In the genomic region with DNA sequence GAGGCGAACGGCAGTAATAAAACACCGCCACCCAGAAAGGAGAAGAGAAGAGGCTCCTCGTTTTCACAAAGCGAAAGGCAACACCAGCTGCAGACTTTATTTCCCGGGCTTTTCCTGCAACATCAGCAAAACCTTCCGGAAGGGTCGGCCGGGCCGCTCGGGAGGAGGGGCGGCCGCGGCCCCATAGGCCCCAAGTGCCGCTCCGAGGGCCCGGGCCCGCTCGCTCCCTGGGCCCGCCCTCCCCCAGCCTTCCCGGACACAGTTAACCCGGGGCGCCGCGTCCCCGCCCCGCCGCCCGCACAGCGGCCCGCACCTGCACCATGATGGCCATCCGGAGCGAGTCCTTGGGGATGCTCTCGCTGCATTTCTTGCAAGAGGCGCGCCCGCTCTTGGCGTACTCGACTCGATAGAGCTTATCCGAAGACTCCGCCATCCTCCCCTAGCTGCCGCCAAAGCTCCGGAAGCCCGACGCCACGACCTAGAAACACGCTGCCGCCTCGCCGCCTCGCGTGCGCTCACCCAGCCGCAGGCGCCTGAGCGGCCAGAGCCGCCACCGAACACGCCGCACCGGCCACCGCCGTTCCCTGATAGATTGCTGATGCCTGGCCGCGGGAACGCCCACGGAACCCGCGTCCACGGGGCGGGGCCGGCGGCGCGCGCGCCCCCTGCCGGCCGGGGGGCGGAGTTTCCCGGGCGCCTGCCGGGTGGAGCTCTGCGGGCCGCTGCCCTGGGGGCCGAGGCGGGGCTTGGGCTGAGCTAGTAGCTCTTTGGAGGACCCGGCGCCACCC, we compare ENCODE assay signal across 1 cellular context.
TF ChIP-seq lines count a peak whose summit lies in the region.

A gene (minus strand): TSS at position 597 of the 788 bp plus-strand sequence. CDS start 164 bp downstream, at position 433.

TF ChIP-seq in HepG2, 621 proteins besides CTCF, POLR2A, EP300 and RAD21 (continued from another document and continues in another):
- TF ChIP-seq IKZF4 (CRISPR knock-in tag; IDR thresholded peaks at IDR 0.05; ENCODE audit: borderline replicate concordance, low read depth, not compliant biosample characterization) (peak; percentile 55), ISL2 (CRISPR knock-in tag; IDR thresholded peaks at IDR 0.05) (peak; percentile 46; the same call in 1 of the 2 replicates), PHF8 (CRISPR knock-in tag; IDR thresholded peaks at IDR 0.05) (peak; percentile 88), RXRB (CRISPR knock-in tag; IDR thresholded peaks at IDR 0.05; ENCODE audit: borderline replicate concordance) (peak; percentile 21; the same call in 1 of the 2 replicates), REPIN1 (CRISPR knock-in tag; IDR thresholded peaks at IDR 0.05; ENCODE audit: borderline replicate concordance, low read depth) (0 out of 2 replicates have a peak, but pooled peaks have one; percentile 44), PAX8 (CRISPR knock-in tag; IDR thresholded peaks at IDR 0.05; ENCODE audit: borderline replicate concordance) (0 out of 2 replicates have a peak, but pooled peaks have one; percentile 36), SRF (IDR thresholded peaks at IDR 0.05; ENCODE audit: low read depth, low read length) (peak; percentile 76; the same call in 1 of the 2 replicates), ZNF792 (CRISPR knock-in tag; IDR thresholded peaks at IDR 0.05) (no peak), ATF7-NPFF (CRISPR knock-in tag; IDR thresholded peaks at IDR 0.05; ENCODE audit: low read depth) (peak; percentile 76; the same call in 1 of the 2 replicates), DMAP1 (CRISPR knock-in tag; IDR thresholded peaks at IDR 0.05) (peak; percentile 70), RELA (CRISPR knock-in tag; IDR thresholded peaks at IDR 0.05) (no peak), SATB2 (CRISPR knock-in tag; IDR thresholded peaks at IDR 0.05) (0 out of 2 replicates have a peak, but pooled peaks have one; percentile 40), NPAS2 (CRISPR knock-in tag; IDR thresholded peaks at IDR 0.05; ENCODE audit: borderline replicate concordance) (no peak), ZNF552 (CRISPR knock-in tag; IDR thresholded peaks at IDR 0.05; ENCODE audit: borderline replicate concordance) (peak; percentile 33; the same call in 1 of the 2 replicates), ZNF709 (CRISPR knock-in tag; IDR thresholded peaks at IDR 0.05) (peak; percentile 53; the same call in 1 of the 2 replicates), ATF7 (IDR thresholded peaks at IDR 0.05) (no peak), ATF7 (CRISPR knock-in tag; IDR thresholded peaks at IDR 0.05) (no peak), ZFX (CRISPR knock-in tag; IDR thresholded peaks at IDR 0.05; ENCODE audit: low read depth) (peak; percentile 87), DR1 (CRISPR knock-in tag; IDR thresholded peaks at IDR 0.05) (peak; percentile 40; the same call in 1 of the 2 replicates), KDM1A (CRISPR knock-in tag; IDR thresholded peaks at IDR 0.05) (0 out of 2 replicates have a peak, but pooled peaks have one; percentile 34), GTF3A (CRISPR knock-in tag; conservative IDR thresholded peaks at IDR 0.05) (no peak), MEIS2 (CRISPR knock-in tag; IDR thresholded peaks at IDR 0.05) (peak; percentile 74), AGO2 (optimal IDR thresholded peaks at IDR 0.05; ENCODE audit: low read depth, low read length) (peak; percentile 52), ASH2L (IDR thresholded peaks at IDR 0.05; ENCODE audit: insufficient read length, low read depth, low read length) (peak; percentile 83), ZNF761 (CRISPR knock-in tag; conservative IDR thresholded peaks at IDR 0.05) (0 out of 2 replicates have a peak, but pooled peaks have one; percentile 48), SMAD9 (CRISPR knock-in tag; IDR thresholded peaks at IDR 0.05) (no peak), KMT2B (CRISPR knock-in tag; IDR thresholded peaks at IDR 0.05) (peak; percentile 78; the same call in 1 of the 2 replicates), KLF16 (CRISPR knock-in tag; IDR thresholded peaks at IDR 0.05) (peak in 1 of 2 experiments; percentile 76; a peak in 1 of 4 replicates), MYC (CRISPR knock-in tag; IDR thresholded peaks at IDR 0.05; ENCODE audit: borderline replicate concordance) (peak; percentile 92), GATAD1 (CRISPR knock-in tag; IDR thresholded peaks at IDR 0.05) (peak; percentile 47; the same call in 1 of the 2 replicates), TAF15 (IDR thresholded peaks at IDR 0.05; ENCODE audit: low read depth, low read length, poor library complexity, severe bottlenecking) (peak; percentile 49), HNRNPLL (IDR thresholded peaks at IDR 0.05; ENCODE audit: low read depth, low read length, poor library complexity, severe bottlenecking) (peak; percentile 93), ERF (CRISPR knock-in tag; IDR thresholded peaks at IDR 0.05) (peak; percentile 76), SP5 (CRISPR knock-in tag; IDR thresholded peaks at IDR 0.05; ENCODE audit: borderline replicate concordance, low read depth) (peak; percentile 56; the same call in 1 of the 2 replicates), HDAC1 (CRISPR knock-in tag; IDR thresholded peaks at IDR 0.05) (peak; percentile 74), GABPA (IDR thresholded peaks at IDR 0.05; ENCODE audit: low read depth, low read length) (0 out of 2 replicates have a peak, but pooled peaks have one; percentile 23), GABPA (CRISPR knock-in tag; IDR thresholded peaks at IDR 0.05; ENCODE audit: low read depth) (no peak), ZNF605 (CRISPR knock-in tag; IDR thresholded peaks at IDR 0.05) (0 out of 2 replicates have a peak, but pooled peaks have one; percentile 64), ZNF496 (CRISPR knock-in tag; IDR thresholded peaks at IDR 0.05; ENCODE audit: insufficient replicate concordance) (no peak), ZNF724P (CRISPR knock-in tag; IDR thresholded peaks at IDR 0.05; ENCODE audit: borderline replicate concordance) (0 out of 2 replicates have a peak, but pooled peaks have one; percentile 62)
- TF ChIP-seq, protein P1, sequence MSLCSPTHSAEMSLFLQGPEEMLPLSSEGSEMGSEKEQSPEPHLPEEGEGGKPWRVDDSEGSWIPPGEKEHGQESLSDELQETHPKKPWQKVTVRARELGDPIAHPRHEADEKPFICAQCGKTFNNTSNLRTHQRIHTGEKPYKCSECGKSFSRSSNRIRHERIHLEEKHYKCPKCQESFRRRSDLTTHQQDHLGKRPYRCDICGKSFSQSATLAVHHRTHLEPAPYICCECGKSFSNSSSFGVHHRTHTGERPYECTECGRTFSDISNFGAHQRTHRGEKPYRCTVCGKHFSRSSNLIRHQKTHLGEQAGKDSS (CRISPR knock-in tag; IDR thresholded peaks at IDR 0.05; ENCODE audit: borderline replicate concordance, low read depth) = peak; percentile 81; the same call in 1 of the 2 replicates
- TF ChIP-seq, protein P2, sequence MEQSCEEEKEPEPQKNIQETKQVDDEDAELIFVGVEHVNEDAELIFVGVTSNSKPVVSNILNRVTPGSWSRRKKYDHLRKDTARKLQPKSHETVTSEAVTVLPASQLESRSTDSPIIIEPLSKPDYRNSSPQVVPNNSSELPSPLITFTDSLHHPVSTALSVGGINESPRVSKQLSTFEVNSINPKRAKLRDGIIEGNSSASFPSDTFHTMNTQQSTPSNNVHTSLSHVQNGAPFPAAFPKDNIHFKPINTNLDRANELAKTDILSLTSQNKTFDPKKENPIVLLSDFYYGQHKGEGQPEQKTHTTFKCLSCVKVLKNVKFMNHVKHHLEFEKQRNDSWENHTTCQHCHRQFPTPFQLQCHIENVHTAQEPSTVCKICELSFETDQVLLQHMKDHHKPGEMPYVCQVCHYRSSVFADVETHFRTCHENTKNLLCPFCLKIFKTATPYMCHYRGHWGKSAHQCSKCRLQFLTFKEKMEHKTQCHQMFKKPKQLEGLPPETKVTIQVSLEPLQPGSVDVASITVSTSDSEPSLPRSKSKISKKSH (CRISPR knock-in tag; IDR thresholded peaks at IDR 0.05; ENCODE audit: borderline replicate concordance) = peak; percentile 36; the same call in 1 of the 2 replicates
- TF ChIP-seq, protein P3, sequence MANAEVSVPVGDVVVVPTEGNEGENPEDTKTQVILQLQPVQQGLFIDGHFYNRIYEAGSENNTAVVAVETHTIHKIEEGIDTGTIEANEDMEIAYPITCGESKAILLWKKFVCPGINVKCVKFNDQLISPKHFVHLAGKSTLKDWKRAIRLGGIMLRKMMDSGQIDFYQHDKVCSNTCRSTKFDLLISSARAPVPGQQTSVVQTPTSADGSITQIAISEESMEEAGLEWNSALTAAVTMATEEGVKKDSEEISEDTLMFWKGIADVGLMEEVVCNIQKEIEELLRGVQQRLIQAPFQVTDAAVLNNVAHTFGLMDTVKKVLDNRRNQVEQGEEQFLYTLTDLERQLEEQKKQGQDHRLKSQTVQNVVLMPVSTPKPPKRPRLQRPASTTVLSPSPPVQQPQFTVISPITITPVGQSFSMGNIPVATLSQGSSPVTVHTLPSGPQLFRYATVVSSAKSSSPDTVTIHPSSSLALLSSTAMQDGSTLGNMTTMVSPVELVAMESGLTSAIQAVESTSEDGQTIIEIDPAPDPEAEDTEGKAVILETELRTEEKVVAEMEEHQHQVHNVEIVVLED (CRISPR knock-in tag; IDR thresholded peaks at IDR 0.05; ENCODE audit: borderline replicate concordance) = peak; percentile 68
- TF ChIP-seq, protein P4, sequence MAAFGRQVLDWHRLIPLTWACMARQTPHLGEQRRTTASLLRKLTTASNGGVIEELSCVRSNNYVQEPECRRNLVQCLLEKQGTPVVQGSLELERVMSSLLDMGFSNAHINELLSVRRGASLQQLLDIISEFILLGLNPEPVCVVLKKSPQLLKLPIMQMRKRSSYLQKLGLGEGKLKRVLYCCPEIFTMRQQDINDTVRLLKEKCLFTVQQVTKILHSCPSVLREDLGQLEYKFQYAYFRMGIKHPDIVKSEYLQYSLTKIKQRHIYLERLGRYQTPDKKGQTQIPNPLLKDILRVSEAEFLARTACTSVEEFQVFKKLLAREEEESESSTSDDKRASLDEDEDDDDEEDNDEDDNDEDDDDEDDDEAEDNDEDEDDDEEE (CRISPR knock-in tag; IDR thresholded peaks at IDR 0.05) = 0 out of 2 replicates have a peak, but pooled peaks have one; percentile 34
- TF ChIP-seq, protein P5, sequence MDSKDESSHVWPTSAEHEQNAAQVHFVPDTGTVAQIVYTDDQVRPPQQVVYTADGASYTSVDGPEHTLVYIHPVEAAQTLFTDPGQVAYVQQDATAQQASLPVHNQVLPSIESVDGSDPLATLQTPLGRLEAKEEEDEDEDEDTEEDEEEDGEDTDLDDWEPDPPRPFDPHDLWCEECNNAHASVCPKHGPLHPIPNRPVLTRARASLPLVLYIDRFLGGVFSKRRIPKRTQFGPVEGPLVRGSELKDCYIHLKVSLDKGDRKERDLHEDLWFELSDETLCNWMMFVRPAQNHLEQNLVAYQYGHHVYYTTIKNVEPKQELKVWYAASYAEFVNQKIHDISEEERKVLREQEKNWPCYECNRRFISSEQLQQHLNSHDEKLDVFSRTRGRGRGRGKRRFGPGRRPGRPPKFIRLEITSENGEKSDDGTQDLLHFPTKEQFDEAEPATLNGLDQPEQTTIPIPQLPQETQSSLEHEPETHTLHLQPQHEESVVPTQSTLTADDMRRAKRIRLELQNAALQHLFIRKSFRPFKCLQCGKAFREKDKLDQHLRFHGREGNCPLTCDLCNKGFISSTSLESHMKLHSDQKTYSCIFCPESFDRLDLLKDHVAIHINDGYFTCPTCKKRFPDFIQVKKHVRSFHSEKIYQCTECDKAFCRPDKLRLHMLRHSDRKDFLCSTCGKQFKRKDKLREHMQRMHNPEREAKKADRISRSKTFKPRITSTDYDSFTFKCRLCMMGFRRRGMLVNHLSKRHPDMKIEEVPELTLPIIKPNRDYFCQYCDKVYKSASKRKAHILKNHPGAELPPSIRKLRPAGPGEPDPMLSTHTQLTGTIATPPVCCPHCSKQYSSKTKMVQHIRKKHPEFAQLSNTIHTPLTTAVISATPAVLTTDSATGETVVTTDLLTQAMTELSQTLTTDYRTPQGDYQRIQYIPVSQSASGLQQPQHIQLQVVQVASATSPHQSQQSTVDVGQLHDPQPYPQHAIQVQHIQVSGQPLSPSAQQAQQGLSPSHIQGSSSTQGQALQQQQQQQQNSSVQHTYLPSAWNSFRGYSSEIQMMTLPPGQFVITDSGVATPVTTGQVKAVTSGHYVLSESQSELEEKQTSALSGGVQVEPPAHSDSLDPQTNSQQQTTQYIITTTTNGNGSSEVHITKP (CRISPR knock-in tag; IDR thresholded peaks at IDR 0.05; ENCODE audit: low read depth) = no peak
- TF ChIP-seq, protein P6, sequence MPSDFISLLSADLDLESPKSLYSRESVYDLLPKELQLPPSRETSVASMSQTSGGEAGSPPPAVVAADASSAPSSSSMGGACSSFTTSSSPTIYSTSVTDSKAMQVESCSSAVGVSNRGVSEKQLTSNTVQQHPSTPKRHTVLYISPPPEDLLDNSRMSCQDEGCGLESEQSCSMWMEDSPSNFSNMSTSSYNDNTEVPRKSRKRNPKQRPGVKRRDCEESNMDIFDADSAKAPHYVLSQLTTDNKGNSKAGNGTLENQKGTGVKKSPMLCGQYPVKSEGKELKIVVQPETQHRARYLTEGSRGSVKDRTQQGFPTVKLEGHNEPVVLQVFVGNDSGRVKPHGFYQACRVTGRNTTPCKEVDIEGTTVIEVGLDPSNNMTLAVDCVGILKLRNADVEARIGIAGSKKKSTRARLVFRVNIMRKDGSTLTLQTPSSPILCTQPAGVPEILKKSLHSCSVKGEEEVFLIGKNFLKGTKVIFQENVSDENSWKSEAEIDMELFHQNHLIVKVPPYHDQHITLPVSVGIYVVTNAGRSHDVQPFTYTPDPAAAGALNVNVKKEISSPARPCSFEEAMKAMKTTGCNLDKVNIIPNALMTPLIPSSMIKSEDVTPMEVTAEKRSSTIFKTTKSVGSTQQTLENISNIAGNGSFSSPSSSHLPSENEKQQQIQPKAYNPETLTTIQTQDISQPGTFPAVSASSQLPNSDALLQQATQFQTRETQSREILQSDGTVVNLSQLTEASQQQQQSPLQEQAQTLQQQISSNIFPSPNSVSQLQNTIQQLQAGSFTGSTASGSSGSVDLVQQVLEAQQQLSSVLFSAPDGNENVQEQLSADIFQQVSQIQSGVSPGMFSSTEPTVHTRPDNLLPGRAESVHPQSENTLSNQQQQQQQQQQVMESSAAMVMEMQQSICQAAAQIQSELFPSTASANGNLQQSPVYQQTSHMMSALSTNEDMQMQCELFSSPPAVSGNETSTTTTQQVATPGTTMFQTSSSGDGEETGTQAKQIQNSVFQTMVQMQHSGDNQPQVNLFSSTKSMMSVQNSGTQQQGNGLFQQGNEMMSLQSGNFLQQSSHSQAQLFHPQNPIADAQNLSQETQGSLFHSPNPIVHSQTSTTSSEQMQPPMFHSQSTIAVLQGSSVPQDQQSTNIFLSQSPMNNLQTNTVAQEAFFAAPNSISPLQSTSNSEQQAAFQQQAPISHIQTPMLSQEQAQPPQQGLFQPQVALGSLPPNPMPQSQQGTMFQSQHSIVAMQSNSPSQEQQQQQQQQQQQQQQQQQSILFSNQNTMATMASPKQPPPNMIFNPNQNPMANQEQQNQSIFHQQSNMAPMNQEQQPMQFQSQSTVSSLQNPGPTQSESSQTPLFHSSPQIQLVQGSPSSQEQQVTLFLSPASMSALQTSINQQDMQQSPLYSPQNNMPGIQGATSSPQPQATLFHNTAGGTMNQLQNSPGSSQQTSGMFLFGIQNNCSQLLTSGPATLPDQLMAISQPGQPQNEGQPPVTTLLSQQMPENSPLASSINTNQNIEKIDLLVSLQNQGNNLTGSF (CRISPR knock-in tag; IDR thresholded peaks at IDR 0.05) = peak; percentile 91
- TF ChIP-seq, protein P7, sequence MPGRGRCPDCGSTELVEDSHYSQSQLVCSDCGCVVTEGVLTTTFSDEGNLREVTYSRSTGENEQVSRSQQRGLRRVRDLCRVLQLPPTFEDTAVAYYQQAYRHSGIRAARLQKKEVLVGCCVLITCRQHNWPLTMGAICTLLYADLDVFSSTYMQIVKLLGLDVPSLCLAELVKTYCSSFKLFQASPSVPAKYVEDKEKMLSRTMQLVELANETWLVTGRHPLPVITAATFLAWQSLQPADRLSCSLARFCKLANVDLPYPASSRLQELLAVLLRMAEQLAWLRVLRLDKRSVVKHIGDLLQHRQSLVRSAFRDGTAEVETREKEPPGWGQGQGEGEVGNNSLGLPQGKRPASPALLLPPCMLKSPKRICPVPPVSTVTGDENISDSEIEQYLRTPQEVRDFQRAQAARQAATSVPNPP (CRISPR knock-in tag; IDR thresholded peaks at IDR 0.05) = peak; percentile 76; the same call in 1 of the 2 replicates
